In genomic region chr4:4334798-4335520, GRCh38 we compare ENCODE assay signal across 8 cellular contexts. TPM values are rescaled to one million over a fixed set of nuclear protein-coding genes. Genes with fewer than 3 reads are reported as not detected.
DNase-seq lines count a peak whose midpoint lies in the region; ATAC-seq and TF ChIP-seq lines count a peak whose summit lies in the region.

No MANE protein-coding gene starts in this region.

- H3K36me3 Mint-ChIP-seq in endothelial cell (ENCODE audit: low read depth, unreplicated experiment) = no peaks in the 10 kb centered on the region
- no peaks in the 10 kb centered on the region for H3K36me3 Mint-ChIP-seq in naive thymus-derived CD8-positive, alpha-beta T cell

- H3K27ac Mint-ChIP-seq in endothelial cell (ENCODE audit: unreplicated experiment) = no peak overlapping the region
- peak overlapping the region in 8 of 10 donors; percentile 23 to 86 (median 58) for H3K27ac Mint-ChIP-seq in naive thymus-derived CD8-positive, alpha-beta T cell

- H3K4me1 Mint-ChIP-seq in endothelial cell (ENCODE audit: unreplicated experiment) = peaks cover 4% of the 10 kb centered on the region
- peaks cover 0 to 23% (median 9%) of the 10 kb centered on the region in 4 donors for H3K4me1 Mint-ChIP-seq in naive thymus-derived CD8-positive, alpha-beta T cell

- ATAC-seq in HG02981 (IDR thresholded peaks at IDR 0.05; ENCODE audit: unreplicated experiment) = peak; percentile 60
- peak; percentile 98 for ATAC-seq in naive thymus-derived CD8-positive, alpha-beta T cell

- DNase-seq in NCI-H2107 treated with DMSO at 0.1 percent for 48 hours (lab: John Stamatoyannopoulos, UW; ENCODE audit: unreplicated experiment) (peak; percentile 23), NCI-H2107 (lab: John Stamatoyannopoulos, UW) (no peak), NCI-H526 treated with DMSO at 0.1 percent for 48 hours (lab: John Stamatoyannopoulos, UW) (peak; percentile 53), endothelial cell (ENCODE audit: low spot score) (peak; percentile 72)
- peak; percentile 23 to 40 (median 26) for DNase-seq in activated CD8-positive, alpha-beta memory T cell treated with anti-CD3 and anti-CD28 coated beads for 48 hours (ENCODE audit: low read depth in 2 of 3, low spot score in 2 of 3)
- DNase-seq in naive thymus-derived CD8-positive, alpha-beta T cell = peak; percentile 56 to 86 (median 73)
- DNase-seq in stimulated activated naive CD4-positive, alpha-beta T cell (lab: John Stamatoyannopoulos, UW) = peak; percentile 41 to 71 (median 55)

- POLR2A ChIA-PET in naive thymus-derived CD8-positive, alpha-beta T cell (lab: Charles Lee) = interaction anchor here (0.6 to 4.5 kb wide), 6 partner anchors 12 to 87 kb away, joined by 3 to 36 read pairs (median 6); partner anchors contain the start of genes NSG1 and TMEM128

- TF ChIP-seq CTCF in endothelial cell (IDR thresholded peaks at IDR 0.05; ENCODE audit: unreplicated experiment) = peak; percentile 54

- no peaks in the 10 kb centered on the region for H3K9me3 Mint-ChIP-seq in endothelial cell (ENCODE audit: unreplicated experiment)
- H3K9me3 Mint-ChIP-seq in naive thymus-derived CD8-positive, alpha-beta T cell = peaks cover 0 to 2% (median 0%) of the 10 kb centered on the region in 9 donors

- H3K27me3 Mint-ChIP-seq in endothelial cell (ENCODE audit: unreplicated experiment) = peaks cover 5% of the 10 kb centered on the region
- peaks cover 0 to 1% (median 0%) of the 10 kb centered on the region in 5 donors for H3K27me3 Mint-ChIP-seq in naive thymus-derived CD8-positive, alpha-beta T cell

- H3K4me3 Mint-ChIP-seq in endothelial cell (ENCODE audit: unreplicated experiment) = no peak overlapping the region
- H3K4me3 Mint-ChIP-seq in naive thymus-derived CD8-positive, alpha-beta T cell = peak overlapping the region in 6 of 10 donors; percentile 42 to 62 (median 56)

RNA-seq across cellular contexts. Expression of gene ZBTB49, which starts 44.9 kb away (rescaled TPM):
- 13.3 TPM for total RNA-seq in endothelial cell (ENCODE audit: unreplicated experiment)
- 10 to 100 TPM; 12.0 to 13.1 TPM for total RNA-seq in naive thymus-derived CD8-positive, alpha-beta T cell
- polyA plus RNA-seq in naive thymus-derived CD8-positive, alpha-beta T cell = 1 to 10 TPM; 3.2 to 4.5 (median 3.9) TPM

RNA-seq across cellular contexts. Expression of gene LYAR, which starts 45.0 kb away (rescaled TPM):
- total RNA-seq in endothelial cell (ENCODE audit: unreplicated experiment) = 13.2 TPM
- total RNA-seq in naive thymus-derived CD8-positive, alpha-beta T cell = 10 to 100 TPM; 35.7 to 36.6 TPM
- polyA plus RNA-seq in naive thymus-derived CD8-positive, alpha-beta T cell = 10 to 100 TPM; 32.2 to 65.8 (median 35.6) TPM

RNA-seq across cellular contexts. Expression of gene NSG1, which starts 51.9 kb away (rescaled TPM):
- total RNA-seq in endothelial cell (ENCODE audit: unreplicated experiment) = 2.9 TPM
- 10 to 100 TPM; 66.3 to 68.0 TPM for total RNA-seq in naive thymus-derived CD8-positive, alpha-beta T cell
- 10 to 100 TPM; 28.1 to 66.1 (median 30.1) TPM for polyA plus RNA-seq in naive thymus-derived CD8-positive, alpha-beta T cell

Comparison
In these comparisons a context has a peak if more than half of its experiments do, and no peak if none do; other contexts are left out.
1. RNA of gene NSG1, which starts 51.9 kb away (total RNA-seq): 66.3 to 68.0 TPM in naive thymus-derived CD8-positive, alpha-beta T cell; 2.9 TPM in endothelial cell (single experiment); every median in the first group is over 10 times any median in the second.